ENCODE assay signal across 23 cellular contexts in the genomic region with DNA sequence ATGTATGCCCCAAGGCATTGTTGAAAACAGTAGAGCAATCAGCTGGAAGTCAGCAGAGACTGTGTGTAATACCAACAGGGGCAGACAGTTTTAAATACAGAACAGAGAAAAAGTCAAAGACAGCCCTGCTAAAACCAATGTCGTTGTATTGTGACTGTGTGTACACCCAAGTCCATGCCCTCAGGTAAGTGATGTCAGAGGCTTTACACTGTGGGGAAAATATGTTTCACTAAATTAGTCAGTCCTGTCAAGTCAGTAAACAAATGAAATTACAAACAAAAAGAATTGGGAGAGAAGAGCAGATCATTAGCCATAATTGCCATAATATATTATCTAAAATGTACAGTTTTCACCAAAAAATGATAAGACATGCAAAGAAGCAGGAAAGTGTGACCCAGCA.
"Had no signal": no experiment of that assay in that cellular context is flagged by ENCODE, and none has a peak within 500 bp of the region (broad histone marks: within the 10 kb centered on the region; RNA-seq: fewer than 3 reads in every experiment).

No MANE protein-coding gene starts in this region.

- H3K4me3 ChIP-seq: adrenal gland, MG63, PC-9 had no signal

- H3K4me3 Mint-ChIP-seq: activated naive CD8-positive, alpha-beta T cell treated with anti-CD3 and anti-CD28 coated beads, Interleukin-2, amount 10 ng/mL, durations not matched to agents 7 days and 5 days; T-helper 17 cell; WTC11 had no signal

- H3K27ac Mint-ChIP-seq: activated naive CD8-positive, alpha-beta T cell treated with anti-CD3 and anti-CD28 coated beads, Interleukin-2, amount 10 ng/mL, durations not matched to agents 7 days and 5 days; T-helper 17 cell; WTC11 had no signal

- DNase-seq: activated CD4-positive, alpha-beta T cell treated with anti-CD3 and anti-CD28 coated beads for 48 hours; activated CD4-positive, alpha-beta T cell treated with anti-CD3 and anti-CD28 coated beads, Interleukin-2, amount 50 U/mL, for 48 hours; activated CD4-positive, CD25-positive, alpha-beta regulatory T cell treated with anti-CD3 and anti-CD28 coated beads, Interleukin-2, amount 50 U/mL, for 72 hours; activated CD8-positive, alpha-beta memory T cell treated with anti-CD3 and anti-CD28 coated beads for 24 hours; activated naive CD4-positive, alpha-beta T cell treated with anti-CD3 and anti-CD28 coated beads, Interleukin-2, amount 50 U/mL, for 16 hours; activated naive CD8-positive, alpha-beta T cell treated with anti-CD3 and anti-CD28 coated beads, Interleukin-2, amount 10 ng/mL, durations not matched to agents 7 days and 5 days; adrenal gland; anterior cingulate cortex; central memory CD4-positive, alpha-beta T cell; MG63; NCI-H1105; NCI-H1436 treated with DMSO at 0.1 percent for 48 hours; NCI-H1930; NCI-H2107; NCI-H2171 treated with DMSO at 0.1 percent for 48 hours; NCI-H345; NCI-H510A; NCI-H526 treated with DMSO at 0.1 percent for 48 hours; PC-9; SHP77 treated with DMSO at 0.1 percent for 48 hours; T-helper 17 cell; T-helper 9 cell had no signal

- ATAC-seq: T-helper 17 cell, WTC11 had no signal
